8 cellular contexts compared by ENCODE assay signal in genomic region chr9:76764138-76764537, GRCh38. TPM values are rescaled to one million over a fixed set of nuclear protein-coding genes. Genes with fewer than 3 reads are reported as not detected.
"Had no signal": no experiment of that assay in that cellular context is flagged by ENCODE, and none has a peak within 500 bp of the region (broad histone marks: within the 10 kb centered on the region; RNA-seq: fewer than 3 reads in every experiment).

Gene PCA3 (plus strand): TSS chr9:76764438.

- H3K4me3 ChIP-seq: K562 had no signal

- DNase-seq: IMR-90 had no signal

- H3K4me3 Mint-ChIP-seq: IgD-negative memory B cell had no signal

- H3K27ac ChIP-seq: HL-60 had no signal

- FAIRE-seq: HepG2, HTR-8/SVneo, K562 had no signal

- H3K27ac Mint-ChIP-seq: IgD-negative memory B cell had no signal

RNA-seq across cellular contexts. Expression of gene PCA3, which starts in this region (rescaled TPM):
- total RNA-seq: HepG2, HT-29, HT1080, IMR-90, K562 had no signal
- polyA plus RNA-seq: HepG2, IgD-negative memory B cell, IMR-90, K562 had no signal
